In the genomic region with DNA sequence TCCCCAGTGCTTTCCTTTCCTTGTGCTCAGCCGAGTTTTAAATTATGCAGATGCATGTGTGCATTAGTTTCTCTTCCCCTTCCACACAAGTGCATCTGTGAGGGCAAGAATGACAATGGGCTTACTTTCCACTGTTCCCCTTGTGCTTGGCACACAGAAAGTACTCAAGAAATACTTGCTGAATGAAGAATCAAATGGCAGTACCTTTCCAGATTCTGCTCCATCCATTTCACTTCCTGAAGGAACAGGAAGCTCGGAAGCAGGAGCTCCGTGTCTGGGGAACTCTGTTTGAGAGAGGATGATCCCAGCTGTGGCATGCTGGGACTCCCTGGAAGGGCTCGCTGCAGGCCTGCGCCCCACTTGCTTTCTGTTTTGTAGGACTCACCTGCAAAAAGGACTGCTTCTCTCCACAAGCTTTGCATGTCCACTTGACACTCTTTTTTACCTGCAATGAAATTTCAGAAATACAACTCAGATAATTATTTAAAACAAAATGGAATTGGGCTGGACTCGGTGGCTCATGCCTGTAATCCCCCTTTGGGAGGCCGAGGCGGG, we compare ENCODE assay signal across 1 cellular context.
TF ChIP-seq lines count a peak whose summit lies in the region.

No MANE protein-coding gene starts in this region.

TF ChIP-seq in GM23338, 12 proteins besides CTCF, POLR2A, EP300 and RAD21:
- TF ChIP-seq, protein P1, sequence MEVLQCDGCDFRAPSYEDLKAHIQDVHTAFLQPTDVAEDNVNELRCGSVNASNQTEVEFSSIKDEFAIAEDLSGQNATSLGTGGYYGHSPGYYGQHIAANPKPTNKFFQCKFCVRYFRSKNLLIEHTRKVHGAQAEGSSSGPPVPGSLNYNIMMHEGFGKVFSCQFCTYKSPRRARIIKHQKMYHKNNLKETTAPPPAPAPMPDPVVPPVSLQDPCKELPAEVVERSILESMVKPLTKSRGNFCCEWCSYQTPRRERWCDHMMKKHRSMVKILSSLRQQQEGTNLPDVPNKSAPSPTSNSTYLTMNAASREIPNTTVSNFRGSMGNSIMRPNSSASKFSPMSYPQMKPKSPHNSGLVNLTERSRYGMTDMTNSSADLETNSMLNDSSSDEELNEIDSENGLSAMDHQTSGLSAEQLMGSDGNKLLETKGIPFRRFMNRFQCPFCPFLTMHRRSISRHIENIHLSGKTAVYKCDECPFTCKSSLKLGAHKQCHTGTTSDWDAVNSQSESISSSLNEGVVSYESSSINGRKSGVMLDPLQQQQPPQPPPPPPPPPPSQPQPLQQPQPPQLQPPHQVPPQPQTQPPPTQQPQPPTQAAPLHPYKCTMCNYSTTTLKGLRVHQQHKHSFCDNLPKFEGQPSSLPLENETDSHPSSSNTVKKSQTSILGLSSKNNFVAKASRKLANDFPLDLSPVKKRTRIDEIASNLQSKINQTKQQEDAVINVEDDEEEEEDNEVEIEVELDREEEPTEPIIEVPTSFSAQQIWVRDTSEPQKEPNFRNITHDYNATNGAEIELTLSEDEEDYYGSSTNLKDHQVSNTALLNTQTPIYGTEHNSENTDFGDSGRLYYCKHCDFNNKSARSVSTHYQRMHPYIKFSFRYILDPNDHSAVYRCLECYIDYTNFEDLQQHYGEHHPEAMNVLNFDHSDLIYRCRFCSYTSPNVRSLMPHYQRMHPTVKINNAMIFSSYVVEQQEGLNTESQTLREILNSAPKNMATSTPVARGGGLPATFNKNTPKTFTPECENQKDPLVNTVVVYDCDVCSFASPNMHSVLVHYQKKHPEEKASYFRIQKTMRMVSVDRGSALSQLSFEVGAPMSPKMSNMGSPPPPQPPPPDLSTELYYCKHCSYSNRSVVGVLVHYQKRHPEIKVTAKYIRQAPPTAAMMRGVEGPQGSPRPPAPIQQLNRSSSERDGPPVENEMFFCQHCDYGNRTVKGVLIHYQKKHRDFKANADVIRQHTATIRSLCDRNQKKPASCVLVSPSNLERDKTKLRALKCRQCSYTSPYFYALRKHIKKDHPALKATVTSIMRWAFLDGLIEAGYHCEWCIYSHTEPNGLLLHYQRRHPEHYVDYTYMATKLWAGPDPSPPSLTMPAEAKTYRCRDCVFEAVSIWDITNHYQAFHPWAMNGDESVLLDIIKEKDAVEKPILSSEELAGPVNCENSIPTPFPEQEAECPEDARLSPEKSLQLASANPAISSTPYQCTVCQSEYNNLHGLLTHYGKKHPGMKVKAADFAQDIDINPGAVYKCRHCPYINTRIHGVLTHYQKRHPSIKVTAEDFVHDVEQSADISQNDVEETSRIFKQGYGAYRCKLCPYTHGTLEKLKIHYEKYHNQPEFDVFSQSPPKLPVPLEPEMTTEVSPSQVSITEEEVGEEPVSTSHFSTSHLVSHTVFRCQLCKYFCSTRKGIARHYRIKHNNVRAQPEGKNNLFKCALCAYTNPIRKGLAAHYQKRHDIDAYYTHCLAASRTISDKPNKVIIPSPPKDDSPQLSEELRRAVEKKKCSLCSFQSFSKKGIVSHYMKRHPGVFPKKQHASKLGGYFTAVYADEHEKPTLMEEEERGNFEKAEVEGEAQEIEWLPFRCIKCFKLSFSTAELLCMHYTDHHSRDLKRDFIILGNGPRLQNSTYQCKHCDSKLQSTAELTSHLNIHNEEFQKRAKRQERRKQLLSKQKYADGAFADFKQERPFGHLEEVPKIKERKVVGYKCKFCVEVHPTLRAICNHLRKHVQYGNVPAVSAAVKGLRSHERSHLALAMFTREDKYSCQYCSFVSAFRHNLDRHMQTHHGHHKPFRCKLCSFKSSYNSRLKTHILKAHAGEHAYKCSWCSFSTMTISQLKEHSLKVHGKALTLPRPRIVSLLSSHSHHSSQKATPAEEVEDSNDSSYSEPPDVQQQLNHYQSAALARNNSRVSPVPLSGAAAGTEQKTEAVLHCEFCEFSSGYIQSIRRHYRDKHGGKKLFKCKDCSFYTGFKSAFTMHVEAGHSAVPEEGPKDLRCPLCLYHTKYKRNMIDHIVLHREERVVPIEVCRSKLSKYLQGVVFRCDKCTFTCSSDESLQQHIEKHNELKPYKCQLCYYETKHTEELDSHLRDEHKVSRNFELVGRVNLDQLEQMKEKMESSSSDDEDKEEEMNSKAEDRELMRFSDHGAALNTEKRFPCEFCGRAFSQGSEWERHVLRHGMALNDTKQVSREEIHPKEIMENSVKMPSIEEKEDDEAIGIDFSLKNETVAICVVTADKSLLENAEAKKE (CRISPR knock-in tag; IDR thresholded peaks at IDR 0.05) = no peak
- TF ChIP-seq, protein P2, sequence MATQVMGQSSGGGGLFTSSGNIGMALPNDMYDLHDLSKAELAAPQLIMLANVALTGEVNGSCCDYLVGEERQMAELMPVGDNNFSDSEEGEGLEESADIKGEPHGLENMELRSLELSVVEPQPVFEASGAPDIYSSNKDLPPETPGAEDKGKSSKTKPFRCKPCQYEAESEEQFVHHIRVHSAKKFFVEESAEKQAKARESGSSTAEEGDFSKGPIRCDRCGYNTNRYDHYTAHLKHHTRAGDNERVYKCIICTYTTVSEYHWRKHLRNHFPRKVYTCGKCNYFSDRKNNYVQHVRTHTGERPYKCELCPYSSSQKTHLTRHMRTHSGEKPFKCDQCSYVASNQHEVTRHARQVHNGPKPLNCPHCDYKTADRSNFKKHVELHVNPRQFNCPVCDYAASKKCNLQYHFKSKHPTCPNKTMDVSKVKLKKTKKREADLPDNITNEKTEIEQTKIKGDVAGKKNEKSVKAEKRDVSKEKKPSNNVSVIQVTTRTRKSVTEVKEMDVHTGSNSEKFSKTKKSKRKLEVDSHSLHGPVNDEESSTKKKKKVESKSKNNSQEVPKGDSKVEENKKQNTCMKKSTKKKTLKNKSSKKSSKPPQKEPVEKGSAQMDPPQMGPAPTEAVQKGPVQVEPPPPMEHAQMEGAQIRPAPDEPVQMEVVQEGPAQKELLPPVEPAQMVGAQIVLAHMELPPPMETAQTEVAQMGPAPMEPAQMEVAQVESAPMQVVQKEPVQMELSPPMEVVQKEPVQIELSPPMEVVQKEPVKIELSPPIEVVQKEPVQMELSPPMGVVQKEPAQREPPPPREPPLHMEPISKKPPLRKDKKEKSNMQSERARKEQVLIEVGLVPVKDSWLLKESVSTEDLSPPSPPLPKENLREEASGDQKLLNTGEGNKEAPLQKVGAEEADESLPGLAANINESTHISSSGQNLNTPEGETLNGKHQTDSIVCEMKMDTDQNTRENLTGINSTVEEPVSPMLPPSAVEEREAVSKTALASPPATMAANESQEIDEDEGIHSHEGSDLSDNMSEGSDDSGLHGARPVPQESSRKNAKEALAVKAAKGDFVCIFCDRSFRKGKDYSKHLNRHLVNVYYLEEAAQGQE (IDR thresholded peaks at IDR 0.05; ENCODE audit: unreplicated experiment) = no peak
- TF ChIP-seq POLR2AphosphoS5 (IDR thresholded peaks at IDR 0.05; ENCODE audit: low read depth) = no peak
